In genomic region chr3:119403201-119403600, GRCh38 we compare ENCODE assay signal across 23 cellular contexts.
"Had no signal": no experiment of that assay in that cellular context is flagged by ENCODE, and none has a peak within 500 bp of the region (broad histone marks: within the 10 kb centered on the region; RNA-seq: fewer than 3 reads in every experiment).

No MANE protein-coding gene starts in this region.

- H3K9me3 ChIP-seq: gastrocnemius medialis, heart right ventricle, lower lobe of right lung, neutrophil, transverse colon had no signal

- H3K4me1 ChIP-seq: gastrocnemius medialis, heart right ventricle, lower lobe of right lung, transverse colon had no signal

- H3K27me3 Mint-ChIP-seq: activated B cell treated with CpG ODN at 0.5 μM for 24 hours; activated CD4-positive, alpha-beta T cell treated with anti-CD3 and anti-CD28 coated beads, Interleukin-2, amount 10 ng/mL, durations not matched to agents 7 days and 5 days; activated naive CD8-positive, alpha-beta T cell treated with anti-CD3 and anti-CD28 coated beads for 36 hours; dendritic cell treated with granulocyte-macrophage colony-stimulating factor and Interleukin-4, amounts not matched to agents 40 ng/mL and 50 ng/mL, for 4 days; naive B cell had no signal

- H3K36me3 ChIP-seq: neutrophil had no signal

- H3K4me3 Mint-ChIP-seq: activated B cell treated with CpG ODN at 0.5 μM for 24 hours; activated CD4-positive, alpha-beta T cell treated with anti-CD3 and anti-CD28 coated beads, Interleukin-2, amount 10 ng/mL, durations not matched to agents 7 days and 5 days; activated naive CD8-positive, alpha-beta T cell treated with anti-CD3 and anti-CD28 coated beads for 36 hours; activated T-helper 1 cell treated with anti-CD3 and anti-CD28 coated beads, Interleukin-12 subunit alpha, Interleukin-12 subunit beta, Interleukin-2, Interleukin-4 antibody, amounts not matched to agents 30 ng/mL and 10 ng/mL and 1 ng/mL, durations not matched to agents 14 hours and 24 hours and 36 hours; dendritic cell treated with granulocyte-macrophage colony-stimulating factor and Interleukin-4, amounts not matched to agents 40 ng/mL and 50 ng/mL, for 4 days; naive B cell; T-helper 2 cell treated with Interferon-gamma antibody and Interleukin-4, amounts not matched to agents 5 μg/mL and 100 μg/mL, for 36 hours had no signal

- H3K27me3 ChIP-seq: brain microvascular endothelial cell, gastrocnemius medialis, heart right ventricle, neutrophil, transverse colon had no signal

- H3K4me3 ChIP-seq: gastrocnemius medialis, heart right ventricle, lower lobe of right lung, transverse colon had no signal

- DNase-seq: activated B cell treated with CpG ODN at 0.5 μM for 24 hours; activated CD4-positive, alpha-beta T cell treated with anti-CD3 and anti-CD28 coated beads, Interleukin-2, amount 10 ng/mL, durations not matched to agents 7 days and 5 days; activated CD8-positive, alpha-beta memory T cell treated with anti-CD3 and anti-CD28 coated beads for 24 hours; activated naive CD8-positive, alpha-beta T cell treated with anti-CD3 and anti-CD28 coated beads for 36 hours; brain microvascular endothelial cell; cerebellar nuclear complex; effector memory CD4-positive, alpha-beta T cell; gastrocnemius medialis; heart right ventricle; left cardiac atrium; lower lobe of right lung; midbrain; naive B cell; posterior cingulate gyrus; retina; stimulated activated CD4-positive, alpha-beta T cell treated with anti-CD3 and anti-CD28 coated beads, Interleukin-15, amount 100 ng/mL, for 24 hours; stimulated activated CD4-positive, alpha-beta T cell treated with anti-CD3 and anti-CD28 coated beads, Interleukin-4, amount 100 ng/mL, for 24 hours; stimulated activated naive CD8-positive, alpha-beta T cell treated with anti-CD3 and anti-CD28 coated beads, Interleukin-15, Interleukin-2, amounts not matched to agents 100 U/mL and 50 U/mL, for 24 hours; transverse colon had no signal

- H3K36me3 Mint-ChIP-seq: naive B cell had no signal

- ATAC-seq: gastrocnemius medialis; heart right ventricle; left cardiac atrium; lower lobe of right lung; stimulated activated naive CD8-positive, alpha-beta T cell treated with anti-CD3 and anti-CD28 coated beads, Interleukin-15, Interleukin-2, amounts not matched to agents 100 U/mL and 50 U/mL, for 24 hours had no signal

- H3K27ac Mint-ChIP-seq: activated B cell treated with CpG ODN at 0.5 μM for 24 hours; activated CD4-positive, alpha-beta T cell treated with anti-CD3 and anti-CD28 coated beads, Interleukin-2, amount 10 ng/mL, durations not matched to agents 7 days and 5 days; activated naive CD8-positive, alpha-beta T cell treated with anti-CD3 and anti-CD28 coated beads for 36 hours; activated T-helper 1 cell treated with anti-CD3 and anti-CD28 coated beads, Interleukin-12 subunit alpha, Interleukin-12 subunit beta, Interleukin-2, Interleukin-4 antibody, amounts not matched to agents 30 ng/mL and 10 ng/mL and 1 ng/mL, durations not matched to agents 14 hours and 24 hours and 36 hours; dendritic cell treated with granulocyte-macrophage colony-stimulating factor and Interleukin-4, amounts not matched to agents 40 ng/mL and 50 ng/mL, for 4 days; naive B cell; T-helper 2 cell treated with Interferon-gamma antibody and Interleukin-4, amounts not matched to agents 5 μg/mL and 100 μg/mL, for 36 hours had no signal

- H3K27ac ChIP-seq: brain microvascular endothelial cell, gastrocnemius medialis, heart right ventricle, lower lobe of right lung, neutrophil, transverse colon had no signal

- H3K9me3 Mint-ChIP-seq: activated B cell treated with CpG ODN at 0.5 μM for 24 hours; activated CD4-positive, alpha-beta T cell treated with anti-CD3 and anti-CD28 coated beads, Interleukin-2, amount 10 ng/mL, durations not matched to agents 7 days and 5 days; activated naive CD8-positive, alpha-beta T cell treated with anti-CD3 and anti-CD28 coated beads for 36 hours; activated T-helper 1 cell treated with anti-CD3 and anti-CD28 coated beads, Interleukin-12 subunit alpha, Interleukin-12 subunit beta, Interleukin-2, Interleukin-4 antibody, amounts not matched to agents 30 ng/mL and 10 ng/mL and 1 ng/mL, durations not matched to agents 14 hours and 24 hours and 36 hours; dendritic cell treated with granulocyte-macrophage colony-stimulating factor and Interleukin-4, amounts not matched to agents 40 ng/mL and 50 ng/mL, for 4 days; naive B cell; T-helper 2 cell treated with Interferon-gamma antibody and Interleukin-4, amounts not matched to agents 5 μg/mL and 100 μg/mL, for 36 hours had no signal
